In the genomic region with DNA sequence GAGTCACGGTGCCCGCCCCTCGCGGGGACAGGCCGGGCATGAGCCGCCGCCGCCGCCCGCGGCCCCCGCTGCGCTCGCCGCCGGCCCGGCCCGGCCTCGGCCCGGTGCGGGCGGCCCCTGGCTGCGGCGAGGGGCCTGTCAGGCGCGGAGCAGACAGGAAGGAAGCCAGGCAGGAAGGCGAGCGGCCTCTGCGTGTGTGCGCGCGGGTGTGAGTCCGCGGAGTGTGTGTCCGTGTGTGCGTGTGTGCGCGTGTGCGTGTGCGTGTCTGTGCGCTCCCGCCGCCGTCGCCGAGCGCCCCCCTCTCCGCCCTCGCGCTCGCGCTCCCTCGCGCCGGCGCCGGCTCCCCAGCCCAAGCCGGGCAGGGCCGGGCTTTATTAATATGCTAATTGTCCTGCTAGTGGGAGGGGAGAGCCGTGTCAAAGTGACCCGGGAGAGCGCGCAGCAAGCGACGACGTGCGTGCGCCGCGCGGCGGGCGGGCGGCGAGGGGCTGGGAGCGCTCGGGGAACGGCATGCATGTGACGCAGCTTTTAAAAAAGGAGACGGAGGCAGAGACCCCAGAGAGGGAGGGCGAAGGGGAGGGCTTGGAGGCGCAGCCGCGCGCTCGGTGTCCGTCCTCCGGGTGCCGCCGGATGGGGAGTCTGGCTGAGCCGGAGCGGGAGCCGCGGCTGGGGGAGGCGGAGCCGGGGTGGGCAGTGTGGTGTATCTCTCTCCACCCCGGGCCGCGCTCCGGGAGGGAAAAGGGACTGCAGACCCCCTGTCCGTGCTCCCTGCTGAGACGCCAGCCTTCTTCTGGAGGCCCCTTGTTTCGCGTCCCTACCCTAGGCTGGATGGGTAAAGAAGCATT, we compare ENCODE assay signal across 8 cellular contexts. TPM values are rescaled to one million over a fixed set of nuclear protein-coding genes. Genes with fewer than 3 reads are reported as not detected.
DNase-seq lines count a peak whose midpoint lies in the region; ATAC-seq and TF ChIP-seq lines count a peak whose summit lies in the region.

A gene with protein sequence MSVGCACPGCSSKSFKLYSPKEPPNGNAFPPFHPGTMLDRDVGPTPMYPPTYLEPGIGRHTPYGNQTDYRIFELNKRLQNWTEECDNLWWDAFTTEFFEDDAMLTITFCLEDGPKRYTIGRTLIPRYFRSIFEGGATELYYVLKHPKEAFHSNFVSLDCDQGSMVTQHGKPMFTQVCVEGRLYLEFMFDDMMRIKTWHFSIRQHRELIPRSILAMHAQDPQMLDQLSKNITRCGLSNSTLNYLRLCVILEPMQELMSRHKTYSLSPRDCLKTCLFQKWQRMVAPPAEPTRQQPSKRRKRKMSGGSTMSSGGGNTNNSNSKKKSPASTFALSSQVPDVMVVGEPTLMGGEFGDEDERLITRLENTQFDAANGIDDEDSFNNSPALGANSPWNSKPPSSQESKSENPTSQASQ (minus strand): TSS at position 227 of the 845 bp plus-strand sequence. CDS start 258 bp downstream, outside the sequence.

- POLR2A ChIA-PET in activated CD4-positive, alpha-beta T cell treated with anti-CD3 and anti-CD28 coated beads, Interleukin-2, amount 10 ng/mL, durations not matched to agents 7 days and 5 days (lab: Charles Lee), result no interaction called here

- no peaks in the 10 kb centered on the region for H3K27me3 Mint-ChIP-seq in activated CD4-positive, alpha-beta T cell treated with anti-CD3 and anti-CD28 coated beads, Interleukin-2, amount 10 ng/mL, durations not matched to agents 7 days and 5 days

- H3K27ac Mint-ChIP-seq in activated CD4-positive, alpha-beta T cell treated with anti-CD3 and anti-CD28 coated beads, Interleukin-2, amount 10 ng/mL, durations not matched to agents 7 days and 5 days, result peak within 1 kb of the TSS; percentile 94

- in situ Hi-C loops in ACHN (cut with HindIII; ENCODE audit: low pct_ligation_motif_present, low pct_unique_long_range_greater_than_20kb, low sequenced_read_pairs), result no loop called here

- peak; percentile 78 for DNase-seq in ACHN
- DNase-seq in NCI-H526 (lab: John Stamatoyannopoulos, UW), result peak; percentile 53 to 72
- peak; percentile 70 for DNase-seq in activated CD4-positive, alpha-beta T cell treated with anti-CD3 and anti-CD28 coated beads, Interleukin-2, amount 10 ng/mL, durations not matched to agents 7 days and 5 days
- peak; percentile 49 for DNase-seq in dedifferentiated amniotic fluid mesenchymal stem cell (ENCODE audit: extremely low spot score)
- peak; percentile 95 for DNase-seq in left kidney (ENCODE audit: low read depth, low spot score)
- peak; percentile 27 for DNase-seq in stimulated activated CD4-positive, alpha-beta T cell treated with anti-CD3 and anti-CD28 coated beads, Interleukin-2, amount 100 ng/mL, for 4 hours (ENCODE audit: low read depth)

- peak within 1 kb of the TSS; percentile 90 for H3K4me3 Mint-ChIP-seq in activated CD4-positive, alpha-beta T cell treated with anti-CD3 and anti-CD28 coated beads, Interleukin-2, amount 10 ng/mL, durations not matched to agents 7 days and 5 days

- H3K36me3 Mint-ChIP-seq in activated CD4-positive, alpha-beta T cell treated with anti-CD3 and anti-CD28 coated beads, Interleukin-2, amount 10 ng/mL, durations not matched to agents 7 days and 5 days (ENCODE audit: low read depth), result no peaks in the 10 kb centered on the region

- peak; percentile 60 for TF ChIP-seq POLR2A in GM18526 (IDR thresholded peaks at IDR 0.05; ENCODE audit: extremely low read depth, insufficient read length)

- no peaks in the 10 kb centered on the region for H3K9me3 Mint-ChIP-seq in activated CD4-positive, alpha-beta T cell treated with anti-CD3 and anti-CD28 coated beads, Interleukin-2, amount 10 ng/mL, durations not matched to agents 7 days and 5 days

- CTCF ChIA-PET in activated CD4-positive, alpha-beta T cell treated with anti-CD3 and anti-CD28 coated beads, Interleukin-2, amount 10 ng/mL, durations not matched to agents 7 days and 5 days (lab: Charles Lee), result interaction anchor here (1.3 to 1.7 kb wide), 2 partner anchors 48 to 280 kb away, joined by 3 to 6 read pairs; no protein-coding TSS in a partner anchor

- peak; percentile 40 for ATAC-seq in HG03103 (IDR thresholded peaks at IDR 0.05; ENCODE audit: low read depth, unreplicated experiment)

- H3K4me1 Mint-ChIP-seq in activated CD4-positive, alpha-beta T cell treated with anti-CD3 and anti-CD28 coated beads, Interleukin-2, amount 10 ng/mL, durations not matched to agents 7 days and 5 days, result peaks cover 53% of the 10 kb centered on the region

RNA-seq across cellular contexts. Expression of the gene that starts here (rescaled TPM):
- 100 to 1,000 TPM in 1 of 2 experiments, 10 to 100 TPM in 1; 96.2 to 105 TPM for total RNA-seq in activated CD4-positive, alpha-beta T cell treated with anti-CD3 and anti-CD28 coated beads, Interleukin-2, amount 10 ng/mL, durations not matched to agents 7 days and 5 days

Comparison
In these comparisons a context has a peak if more than half of its experiments do, and no peak if none do; other contexts are left out.
1. Peak in every context shown above with its lines: DNase-seq and ATAC-seq.
2. DNase-seq: peak in every context shown above with its lines; median percentile 95 in left kidney; 78 in ACHN; 70 in activated CD4-positive, alpha-beta T cell treated with anti-CD3 and anti-CD28 coated beads, Interleukin-2, amount 10 ng/mL, durations not matched to agents 7 days and 5 days; 62 in NCI-H526; 49 in dedifferentiated amniotic fluid mesenchymal stem cell; 27 in stimulated activated CD4-positive, alpha-beta T cell treated with anti-CD3 and anti-CD28 coated beads, Interleukin-2, amount 100 ng/mL, for 4 hours.